In the genomic region with DNA sequence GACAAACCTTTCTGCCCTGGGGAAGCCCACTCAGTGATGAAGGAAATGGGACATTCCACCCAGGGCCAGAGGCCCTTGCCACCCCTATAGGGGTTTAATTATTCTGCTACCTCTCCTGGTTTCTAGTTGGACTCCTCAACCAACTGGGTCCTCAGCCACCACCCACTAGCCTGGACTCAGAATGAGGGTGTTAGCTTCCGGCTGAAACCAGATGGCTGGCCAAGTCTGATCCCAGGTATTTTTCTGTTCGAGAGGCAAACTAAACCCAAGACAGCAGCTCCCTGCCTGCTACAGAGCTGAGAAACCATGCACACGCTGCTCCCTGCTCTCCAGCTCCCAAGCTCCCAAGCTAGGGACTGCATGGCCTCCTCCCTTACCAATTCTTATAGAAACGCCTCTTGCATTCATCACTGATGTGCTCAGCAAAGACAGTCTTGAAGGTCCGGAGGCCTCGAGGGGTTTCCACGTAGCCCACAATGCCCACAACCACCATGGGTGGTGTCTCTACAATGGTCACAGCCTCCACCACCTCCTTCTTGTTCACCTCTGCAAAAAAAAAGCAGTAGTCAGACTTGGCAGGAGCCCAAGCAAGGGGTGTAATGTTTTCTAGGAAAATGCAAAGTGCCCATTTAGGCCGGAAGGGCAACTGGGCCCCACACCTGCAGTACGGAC, we compare ENCODE assay signal across 1 cellular context.
TF ChIP-seq lines count a peak whose summit lies in the region.

No MANE protein-coding gene starts in this region.

TF ChIP-seq in endothelial cell of umbilical vein, 7 proteins besides CTCF, POLR2A, EP300 and RAD21 (continued from another document):
- TF ChIP-seq GATA2 (IDR thresholded peaks at IDR 0.05; ENCODE audit: insufficient read depth, insufficient read length, low read depth, low read length), result no peak
- TF ChIP-seq EZH2 (IDR thresholded peaks at IDR 0.05; ENCODE audit: borderline replicate concordance, low read depth, low read length, severe bottlenecking), result no peak
- no peak for TF ChIP-seq MYC (IDR thresholded peaks at IDR 0.05; ENCODE audit: low read depth, low read length)
- no peak for TF ChIP-seq POLR2AphosphoS5 (IDR thresholded peaks at IDR 0.05; ENCODE audit: insufficient read depth, low read depth, low read length)
- TF ChIP-seq, protein P1, sequence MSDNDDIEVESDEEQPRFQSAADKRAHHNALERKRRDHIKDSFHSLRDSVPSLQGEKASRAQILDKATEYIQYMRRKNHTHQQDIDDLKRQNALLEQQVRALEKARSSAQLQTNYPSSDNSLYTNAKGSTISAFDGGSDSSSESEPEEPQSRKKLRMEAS (IDR thresholded peaks at IDR 0.05; ENCODE audit: insufficient read depth, insufficient read length), result no peak
